In the genomic region with DNA sequence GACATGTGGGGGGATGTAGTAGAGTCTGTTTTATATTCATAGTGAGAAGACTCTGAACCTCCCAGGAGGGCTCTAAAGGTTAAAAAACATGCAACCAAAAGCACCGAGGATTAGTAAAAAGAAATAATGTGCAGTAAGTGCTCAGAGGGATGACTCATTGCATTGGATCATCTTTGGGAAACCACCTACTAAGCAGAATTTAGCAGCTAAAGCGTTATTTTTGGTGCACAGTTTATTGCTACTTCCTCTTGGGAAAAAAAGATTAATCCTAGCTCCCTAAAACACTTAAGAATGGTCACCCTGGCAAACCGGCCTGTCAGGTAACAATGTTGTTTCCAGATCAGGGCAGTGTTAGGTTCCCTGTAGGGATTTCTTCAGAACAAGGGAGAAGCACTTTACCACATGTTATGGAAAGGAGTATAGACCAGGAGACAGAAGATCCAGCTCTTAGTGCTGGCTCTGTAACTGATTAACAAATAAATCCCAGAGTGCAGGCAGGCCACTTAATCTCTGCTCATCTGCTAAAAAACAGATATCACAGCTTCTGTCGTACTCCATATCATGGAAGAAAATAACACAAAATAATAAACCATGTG, we compare ENCODE assay signal across 1 cellular context.
TF ChIP-seq lines count a peak whose summit lies in the region.

No MANE protein-coding gene starts in this region.

TF ChIP-seq in WTC11, 78 proteins besides CTCF, POLR2A, EP300 and RAD21 (continued from another document):
- TF ChIP-seq, protein P1, sequence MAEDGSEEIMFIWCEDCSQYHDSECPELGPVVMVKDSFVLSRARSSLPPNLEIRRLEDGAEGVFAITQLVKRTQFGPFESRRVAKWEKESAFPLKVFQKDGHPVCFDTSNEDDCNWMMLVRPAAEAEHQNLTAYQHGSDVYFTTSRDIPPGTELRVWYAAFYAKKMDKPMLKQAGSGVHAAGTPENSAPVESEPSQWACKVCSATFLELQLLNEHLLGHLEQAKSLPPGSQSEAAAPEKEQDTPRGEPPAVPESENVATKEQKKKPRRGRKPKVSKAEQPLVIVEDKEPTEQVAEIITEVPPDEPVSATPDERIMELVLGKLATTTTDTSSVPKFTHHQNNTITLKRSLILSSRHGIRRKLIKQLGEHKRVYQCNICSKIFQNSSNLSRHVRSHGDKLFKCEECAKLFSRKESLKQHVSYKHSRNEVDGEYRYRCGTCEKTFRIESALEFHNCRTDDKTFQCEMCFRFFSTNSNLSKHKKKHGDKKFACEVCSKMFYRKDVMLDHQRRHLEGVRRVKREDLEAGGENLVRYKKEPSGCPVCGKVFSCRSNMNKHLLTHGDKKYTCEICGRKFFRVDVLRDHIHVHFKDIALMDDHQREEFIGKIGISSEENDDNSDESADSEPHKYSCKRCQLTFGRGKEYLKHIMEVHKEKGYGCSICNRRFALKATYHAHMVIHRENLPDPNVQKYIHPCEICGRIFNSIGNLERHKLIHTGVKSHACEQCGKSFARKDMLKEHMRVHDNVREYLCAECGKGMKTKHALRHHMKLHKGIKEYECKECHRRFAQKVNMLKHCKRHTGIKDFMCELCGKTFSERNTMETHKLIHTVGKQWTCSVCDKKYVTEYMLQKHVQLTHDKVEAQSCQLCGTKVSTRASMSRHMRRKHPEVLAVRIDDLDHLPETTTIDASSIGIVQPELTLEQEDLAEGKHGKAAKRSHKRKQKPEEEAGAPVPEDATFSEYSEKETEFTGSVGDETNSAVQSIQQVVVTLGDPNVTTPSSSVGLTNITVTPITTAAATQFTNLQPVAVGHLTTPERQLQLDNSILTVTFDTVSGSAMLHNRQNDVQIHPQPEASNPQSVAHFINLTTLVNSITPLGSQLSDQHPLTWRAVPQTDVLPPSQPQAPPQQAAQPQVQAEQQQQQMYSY (CRISPR knock-in tag; IDR thresholded peaks at IDR 0.05) = no peak
- TF ChIP-seq, protein P2, sequence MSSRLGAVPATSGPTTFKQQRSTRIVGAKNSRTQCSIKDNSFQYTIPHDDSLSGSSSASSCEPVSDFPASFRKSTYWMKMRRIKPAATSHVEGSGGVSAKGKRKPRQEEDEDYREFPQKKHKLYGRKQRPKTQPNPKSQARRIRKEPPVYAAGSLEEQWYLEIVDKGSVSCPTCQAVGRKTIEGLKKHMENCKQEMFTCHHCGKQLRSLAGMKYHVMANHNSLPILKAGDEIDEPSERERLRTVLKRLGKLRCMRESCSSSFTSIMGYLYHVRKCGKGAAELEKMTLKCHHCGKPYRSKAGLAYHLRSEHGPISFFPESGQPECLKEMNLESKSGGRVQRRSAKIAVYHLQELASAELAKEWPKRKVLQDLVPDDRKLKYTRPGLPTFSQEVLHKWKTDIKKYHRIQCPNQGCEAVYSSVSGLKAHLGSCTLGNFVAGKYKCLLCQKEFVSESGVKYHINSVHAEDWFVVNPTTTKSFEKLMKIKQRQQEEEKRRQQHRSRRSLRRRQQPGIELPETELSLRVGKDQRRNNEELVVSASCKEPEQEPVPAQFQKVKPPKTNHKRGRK (CRISPR knock-in tag; IDR thresholded peaks at IDR 0.05; ENCODE audit: borderline replicate concordance) = no peak
- TF ChIP-seq, protein P3, sequence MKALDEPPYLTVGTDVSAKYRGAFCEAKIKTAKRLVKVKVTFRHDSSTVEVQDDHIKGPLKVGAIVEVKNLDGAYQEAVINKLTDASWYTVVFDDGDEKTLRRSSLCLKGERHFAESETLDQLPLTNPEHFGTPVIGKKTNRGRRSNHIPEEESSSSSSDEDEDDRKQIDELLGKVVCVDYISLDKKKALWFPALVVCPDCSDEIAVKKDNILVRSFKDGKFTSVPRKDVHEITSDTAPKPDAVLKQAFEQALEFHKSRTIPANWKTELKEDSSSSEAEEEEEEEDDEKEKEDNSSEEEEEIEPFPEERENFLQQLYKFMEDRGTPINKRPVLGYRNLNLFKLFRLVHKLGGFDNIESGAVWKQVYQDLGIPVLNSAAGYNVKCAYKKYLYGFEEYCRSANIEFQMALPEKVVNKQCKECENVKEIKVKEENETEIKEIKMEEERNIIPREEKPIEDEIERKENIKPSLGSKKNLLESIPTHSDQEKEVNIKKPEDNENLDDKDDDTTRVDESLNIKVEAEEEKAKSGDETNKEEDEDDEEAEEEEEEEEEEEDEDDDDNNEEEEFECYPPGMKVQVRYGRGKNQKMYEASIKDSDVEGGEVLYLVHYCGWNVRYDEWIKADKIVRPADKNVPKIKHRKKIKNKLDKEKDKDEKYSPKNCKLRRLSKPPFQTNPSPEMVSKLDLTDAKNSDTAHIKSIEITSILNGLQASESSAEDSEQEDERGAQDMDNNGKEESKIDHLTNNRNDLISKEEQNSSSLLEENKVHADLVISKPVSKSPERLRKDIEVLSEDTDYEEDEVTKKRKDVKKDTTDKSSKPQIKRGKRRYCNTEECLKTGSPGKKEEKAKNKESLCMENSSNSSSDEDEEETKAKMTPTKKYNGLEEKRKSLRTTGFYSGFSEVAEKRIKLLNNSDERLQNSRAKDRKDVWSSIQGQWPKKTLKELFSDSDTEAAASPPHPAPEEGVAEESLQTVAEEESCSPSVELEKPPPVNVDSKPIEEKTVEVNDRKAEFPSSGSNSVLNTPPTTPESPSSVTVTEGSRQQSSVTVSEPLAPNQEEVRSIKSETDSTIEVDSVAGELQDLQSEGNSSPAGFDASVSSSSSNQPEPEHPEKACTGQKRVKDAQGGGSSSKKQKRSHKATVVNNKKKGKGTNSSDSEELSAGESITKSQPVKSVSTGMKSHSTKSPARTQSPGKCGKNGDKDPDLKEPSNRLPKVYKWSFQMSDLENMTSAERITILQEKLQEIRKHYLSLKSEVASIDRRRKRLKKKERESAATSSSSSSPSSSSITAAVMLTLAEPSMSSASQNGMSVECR (CRISPR knock-in tag; IDR thresholded peaks at IDR 0.05; ENCODE audit: borderline replicate concordance) = no peak
- TF ChIP-seq, protein P4, sequence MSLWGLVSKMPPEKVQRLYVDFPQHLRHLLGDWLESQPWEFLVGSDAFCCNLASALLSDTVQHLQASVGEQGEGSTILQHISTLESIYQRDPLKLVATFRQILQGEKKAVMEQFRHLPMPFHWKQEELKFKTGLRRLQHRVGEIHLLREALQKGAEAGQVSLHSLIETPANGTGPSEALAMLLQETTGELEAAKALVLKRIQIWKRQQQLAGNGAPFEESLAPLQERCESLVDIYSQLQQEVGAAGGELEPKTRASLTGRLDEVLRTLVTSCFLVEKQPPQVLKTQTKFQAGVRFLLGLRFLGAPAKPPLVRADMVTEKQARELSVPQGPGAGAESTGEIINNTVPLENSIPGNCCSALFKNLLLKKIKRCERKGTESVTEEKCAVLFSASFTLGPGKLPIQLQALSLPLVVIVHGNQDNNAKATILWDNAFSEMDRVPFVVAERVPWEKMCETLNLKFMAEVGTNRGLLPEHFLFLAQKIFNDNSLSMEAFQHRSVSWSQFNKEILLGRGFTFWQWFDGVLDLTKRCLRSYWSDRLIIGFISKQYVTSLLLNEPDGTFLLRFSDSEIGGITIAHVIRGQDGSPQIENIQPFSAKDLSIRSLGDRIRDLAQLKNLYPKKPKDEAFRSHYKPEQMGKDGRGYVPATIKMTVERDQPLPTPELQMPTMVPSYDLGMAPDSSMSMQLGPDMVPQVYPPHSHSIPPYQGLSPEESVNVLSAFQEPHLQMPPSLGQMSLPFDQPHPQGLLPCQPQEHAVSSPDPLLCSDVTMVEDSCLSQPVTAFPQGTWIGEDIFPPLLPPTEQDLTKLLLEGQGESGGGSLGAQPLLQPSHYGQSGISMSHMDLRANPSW (CRISPR knock-in tag; conservative IDR thresholded peaks at IDR 0.05; ENCODE audit: low read depth) = no peak
- TF ChIP-seq, protein P5, sequence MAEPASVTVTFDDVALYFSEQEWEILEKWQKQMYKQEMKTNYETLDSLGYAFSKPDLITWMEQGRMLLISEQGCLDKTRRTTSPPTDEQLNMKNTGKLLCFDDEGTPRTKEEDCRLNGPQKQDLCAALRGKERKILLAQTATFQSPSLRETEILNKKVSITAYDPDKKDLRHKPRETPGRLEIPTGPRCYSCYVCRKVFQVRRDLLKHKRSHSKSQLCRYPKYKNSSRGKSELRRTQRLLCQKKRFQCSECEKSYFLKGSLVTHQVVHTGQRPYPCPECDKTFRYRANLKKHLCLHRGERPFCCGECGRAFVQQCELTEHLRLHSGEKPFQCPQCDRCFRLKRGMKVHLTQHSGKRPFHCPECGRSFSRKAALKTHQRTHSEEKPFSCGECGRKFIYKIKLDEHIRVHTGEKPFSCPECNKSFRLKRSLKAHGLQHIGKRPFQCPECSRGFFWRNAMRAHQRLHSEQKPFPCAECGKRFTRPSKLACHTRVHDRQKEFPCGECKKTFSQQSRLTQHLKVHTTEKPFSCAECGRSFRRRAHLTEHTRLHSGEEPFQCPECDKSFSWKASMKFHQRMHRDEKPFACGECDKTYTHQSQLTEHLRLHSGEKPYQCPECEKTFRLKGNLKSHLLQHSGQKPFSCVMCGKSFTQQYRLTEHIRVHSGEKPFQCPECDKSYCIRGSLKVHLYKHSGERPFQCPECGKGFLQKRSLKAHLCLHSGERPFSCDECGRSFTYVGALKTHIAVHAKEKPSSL (CRISPR knock-in tag; conservative IDR thresholded peaks at IDR 0.05) = no peak
- TF ChIP-seq FOXJ3 (CRISPR knock-in tag; IDR thresholded peaks at IDR 0.05; ENCODE audit: borderline replicate concordance) = no peak
- TF ChIP-seq, protein P6, sequence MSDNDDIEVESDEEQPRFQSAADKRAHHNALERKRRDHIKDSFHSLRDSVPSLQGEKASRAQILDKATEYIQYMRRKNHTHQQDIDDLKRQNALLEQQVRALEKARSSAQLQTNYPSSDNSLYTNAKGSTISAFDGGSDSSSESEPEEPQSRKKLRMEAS (CRISPR knock-in tag; IDR thresholded peaks at IDR 0.05) = no peak
- no peak for TF ChIP-seq MXD4 (CRISPR knock-in tag; IDR thresholded peaks at IDR 0.05; ENCODE audit: borderline replicate concordance)
TF ChIP-seq in WTC11: peak in this region for 0.
